11 cellular contexts compared by ENCODE assay signal in the genomic region with DNA sequence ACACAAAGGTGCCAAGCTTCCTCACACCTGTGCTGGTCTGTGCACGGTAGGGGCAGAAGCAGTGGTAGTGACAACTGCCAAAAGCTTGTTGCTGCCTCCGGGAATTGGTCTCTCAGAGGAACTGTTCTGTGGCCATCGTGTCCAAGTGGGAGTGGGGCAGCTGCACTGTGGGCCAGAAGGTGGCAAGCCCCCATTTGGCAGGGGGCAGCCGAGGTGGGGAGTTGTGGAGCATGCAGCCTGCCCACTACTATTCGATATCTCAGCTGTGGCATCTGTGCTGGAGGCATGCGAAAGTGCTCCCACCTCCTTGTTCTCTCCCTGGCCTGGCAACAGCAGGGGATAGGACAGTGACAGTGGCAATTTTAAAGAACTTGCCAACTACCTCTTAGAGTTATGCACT.
"Had no signal": no experiment of that assay in that cellular context is flagged by ENCODE, and none has a peak within 500 bp of the region (broad histone marks: within the 10 kb centered on the region; RNA-seq: fewer than 3 reads in every experiment).

No MANE protein-coding gene starts in this region.

- H3K9me3 ChIP-seq: HAP-1 had no signal

- DNase-seq: GM23248, GOT3, H7, H9, HCEC 1CT, HFFc6 had no signal

- H3K4me1 Mint-ChIP-seq: GM23338, H9 had no signal

- H3K36me3 ChIP-seq: HAP-1 had no signal

- H3K9ac ChIP-seq: GM23248 had no signal

- H3K27ac ChIP-seq: GM23248 had no signal

- H3K4me3 Mint-ChIP-seq: GM23338, H9, HFFc6 had no signal

- H3K27ac Mint-ChIP-seq: GM23338, H9, HFFc6 had no signal

- H3K9me3 Mint-ChIP-seq: HFFc6 had no signal

- H3K4me2 ChIP-seq: GM23338 had no signal

- H3K4me3 ChIP-seq: GM23248, GM23338, HAP-1 had no signal

- H3K4me1 ChIP-seq: HAP-1 had no signal

- H2AFZ ChIP-seq: GM23248, GM23338 had no signal

- FAIRE-seq: H1, H54 had no signal

- ATAC-seq: GM23338, HCT116 had no signal
